ENCODE assay signal across 27 cellular contexts in genomic region chr5:31982027-31982426, GRCh38.
"Had no signal": no experiment of that assay in that cellular context is flagged by ENCODE, and none has a peak within 500 bp of the region (broad histone marks: within the 10 kb centered on the region; RNA-seq: fewer than 3 reads in every experiment).

No MANE protein-coding gene starts in this region.

- H3K27me3 Mint-ChIP-seq: activated B cell treated with CpG ODN at 0.5 μM for 24 hours; activated CD4-positive, alpha-beta T cell treated with anti-CD3 and anti-CD28 coated beads, Interleukin-2, amount 10 ng/mL, durations not matched to agents 24 days and 14 days; activated CD8-positive, alpha-beta memory T cell treated with anti-CD3 and anti-CD28 coated beads, Interleukin-2, amount 10 ng/mL, durations not matched to agents 7 days and 5 days had no signal

- H3K36me3 ChIP-seq: brain microvascular endothelial cell, SJSA1 had no signal

- H3K27me3 ChIP-seq: brain microvascular endothelial cell, SJSA1 had no signal

- H3K9me3 Mint-ChIP-seq: activated B cell treated with CpG ODN at 0.5 μM for 24 hours; activated CD4-positive, alpha-beta T cell treated with anti-CD3 and anti-CD28 coated beads, Interleukin-2, amount 10 ng/mL, durations not matched to agents 24 days and 14 days; activated naive CD4-positive, alpha-beta T cell treated with anti-CD3 and anti-CD28 coated beads, Interleukin-2, amount 50 U/mL, for 72 hours; activated T-cell treated with anti-CD3 and anti-CD28 coated beads, Interleukin-2, amount 50 U/mL, for 4 hours had no signal

- H3K4me1 ChIP-seq: SJSA1 had no signal

- DNase-seq: activated B cell treated with CpG ODN at 0.5 μM for 24 hours; activated CD4-positive, alpha-beta T cell treated with anti-CD3 and anti-CD28 coated beads for 1 hour; activated CD4-positive, alpha-beta T cell treated with anti-CD3 and anti-CD28 coated beads, Interleukin-2, amount 10 ng/mL, durations not matched to agents 24 days and 14 days; activated CD4-positive, alpha-beta T cell treated with anti-CD3 and anti-CD28 coated beads, Interleukin-2, amount 50 U/mL, for 48 hours; activated CD8-positive, alpha-beta memory T cell treated with anti-CD3 and anti-CD28 coated beads, Interleukin-2, amount 10 ng/mL, durations not matched to agents 7 days and 5 days; activated effector memory CD4-positive, alpha-beta T cell treated with anti-CD3 and anti-CD28 coated beads, Interleukin-2, amount 50 U/mL, for 16 hours; activated naive CD4-positive, alpha-beta T cell treated with Interleukin-2 at 50 U/mL for 16 hours; activated T-cell treated with anti-CD3 and anti-CD28 coated beads, Interleukin-2, amount 50 U/mL, for 4 hours; amygdala; brain microvascular endothelial cell; KG1; NCI-H1048; NCI-H146; NCI-H187 treated with DMSO at 0.1 percent for 48 hours; NCI-H2081 treated with DMSO at 0.1 percent for 48 hours; NCI-H446 treated with DMSO at 0.1 percent for 48 hours; NCI-H524 treated with DMSO at 0.1 percent for 48 hours; NK-92 treated with Interleukin-12 subunit alpha and Interleukin-12 subunit beta, amount 100 ng/mL, for 24 hours; OCI-M1; RPMI8226; SHP77; SW 1271 had no signal

- H3K4me3 Mint-ChIP-seq: activated B cell treated with CpG ODN at 0.5 μM for 24 hours; activated CD4-positive, alpha-beta T cell treated with anti-CD3 and anti-CD28 coated beads, Interleukin-2, amount 10 ng/mL, durations not matched to agents 24 days and 14 days; activated CD8-positive, alpha-beta memory T cell treated with anti-CD3 and anti-CD28 coated beads, Interleukin-2, amount 10 ng/mL, durations not matched to agents 7 days and 5 days; activated T-cell treated with anti-CD3 and anti-CD28 coated beads, Interleukin-2, amount 50 U/mL, for 4 hours had no signal

- ATAC-seq: activated CD8-positive, alpha-beta memory T cell treated with anti-CD3 and anti-CD28 coated beads, Interleukin-2, amount 10 ng/mL, durations not matched to agents 7 days and 5 days; activated naive CD4-positive, alpha-beta T cell treated with anti-CD3 and anti-CD28 coated beads, Interleukin-2, amount 50 U/mL, for 72 hours; activated T-cell treated with anti-CD3 and anti-CD28 coated beads, Interleukin-2, amount 50 U/mL, for 4 hours; Panc1; SK-N-SH treated with all-trans-retinoic acid at 6 μM for 48 hours had no signal

- FAIRE-seq: astrocyte had no signal

- H3K36me3 Mint-ChIP-seq: activated CD8-positive, alpha-beta memory T cell treated with anti-CD3 and anti-CD28 coated beads, Interleukin-2, amount 10 ng/mL, durations not matched to agents 7 days and 5 days; activated naive CD4-positive, alpha-beta T cell treated with anti-CD3 and anti-CD28 coated beads, Interleukin-2, amount 50 U/mL, for 72 hours had no signal

- H3K4me1 Mint-ChIP-seq: activated B cell treated with CpG ODN at 0.5 μM for 24 hours; activated CD4-positive, alpha-beta T cell treated with anti-CD3 and anti-CD28 coated beads, Interleukin-2, amount 10 ng/mL, durations not matched to agents 24 days and 14 days; activated CD8-positive, alpha-beta memory T cell treated with anti-CD3 and anti-CD28 coated beads, Interleukin-2, amount 10 ng/mL, durations not matched to agents 7 days and 5 days had no signal

- H3K27ac Mint-ChIP-seq: activated B cell treated with CpG ODN at 0.5 μM for 24 hours; activated CD4-positive, alpha-beta T cell treated with anti-CD3 and anti-CD28 coated beads, Interleukin-2, amount 10 ng/mL, durations not matched to agents 24 days and 14 days; activated CD8-positive, alpha-beta memory T cell treated with anti-CD3 and anti-CD28 coated beads, Interleukin-2, amount 10 ng/mL, durations not matched to agents 7 days and 5 days; activated naive CD4-positive, alpha-beta T cell treated with anti-CD3 and anti-CD28 coated beads, Interleukin-2, amount 50 U/mL, for 72 hours had no signal

- H3K4me3 ChIP-seq: SJSA1 had no signal

- H3K9me3 ChIP-seq: SJSA1 had no signal

- H3K27ac ChIP-seq: brain microvascular endothelial cell, SJSA1 had no signal
